ENCODE assay signal across 19 cellular contexts in genomic region chr2:130520994-130521393, GRCh38. TPM values are rescaled to one million over a fixed set of nuclear protein-coding genes. Genes with fewer than 3 reads are reported as not detected.
"Had no signal": no experiment of that assay in that cellular context is flagged by ENCODE, and none has a peak within 500 bp of the region (broad histone marks: within the 10 kb centered on the region; RNA-seq: fewer than 3 reads in every experiment).

CFC1B (plus strand) TSS chr2:130521222; CDS start chr2:130521485, 263 bp downstream.

RNA-seq across cellular contexts. Expression of gene CFC1B, which starts in this region (rescaled TPM):
- total RNA-seq: activated naive CD4-positive, alpha-beta T cell treated with anti-CD3 and anti-CD28 coated beads for 36 hours; activated naive CD4-positive, alpha-beta T cell treated with anti-CD3 and anti-CD28 coated beads, Interleukin-2, amount 50 U/mL, for 72 hours; activated naive CD8-positive, alpha-beta T cell treated with anti-CD3 and anti-CD28 coated beads for 36 hours; activated naive CD8-positive, alpha-beta T cell treated with anti-CD3 and anti-CD28 coated beads, Interleukin-2, amount 10 ng/mL, durations not matched to agents 7 days and 5 days; activated T-cell treated with anti-CD3 and anti-CD28 coated beads, Interleukin-2, amount 50 U/mL, for 4 hours; activated T-cell treated with anti-CD3 and anti-CD28 coated beads, Interleukin-2, amount 50 U/mL, for 72 hours; activated T-helper 1 cell treated with anti-CD3 and anti-CD28 coated beads, Interleukin-12 subunit alpha, Interleukin-12 subunit beta, Interleukin-2, Interleukin-4 antibody, amounts not matched to agents 30 ng/mL and 10 ng/mL and 1 ng/mL, durations not matched to agents 14 hours and 24 hours and 36 hours; activated T-helper 17 cell treated with anti-CD3 and anti-CD28 coated beads, Interleukin-2, amount 50 U/mL, for 72 hours; activated T-helper 2 cell treated with anti-CD3 and anti-CD28 coated beads, Interferon-gamma antibody, Interleukin-2, Interleukin-4, amounts not matched to agents 10 μg/mL and 5 μg/mL and 100 μg/mL, durations not matched to agents 14 hours and 24 hours and 36 hours; adrenal gland; aorta; ascending aorta; astrocyte; breast epithelium; bronchial epithelial cell; cardiac muscle cell; cardiac septum; cerebellum; chondrocyte had no signal
